ENCODE assay signal across 1 cellular context in the genomic region with DNA sequence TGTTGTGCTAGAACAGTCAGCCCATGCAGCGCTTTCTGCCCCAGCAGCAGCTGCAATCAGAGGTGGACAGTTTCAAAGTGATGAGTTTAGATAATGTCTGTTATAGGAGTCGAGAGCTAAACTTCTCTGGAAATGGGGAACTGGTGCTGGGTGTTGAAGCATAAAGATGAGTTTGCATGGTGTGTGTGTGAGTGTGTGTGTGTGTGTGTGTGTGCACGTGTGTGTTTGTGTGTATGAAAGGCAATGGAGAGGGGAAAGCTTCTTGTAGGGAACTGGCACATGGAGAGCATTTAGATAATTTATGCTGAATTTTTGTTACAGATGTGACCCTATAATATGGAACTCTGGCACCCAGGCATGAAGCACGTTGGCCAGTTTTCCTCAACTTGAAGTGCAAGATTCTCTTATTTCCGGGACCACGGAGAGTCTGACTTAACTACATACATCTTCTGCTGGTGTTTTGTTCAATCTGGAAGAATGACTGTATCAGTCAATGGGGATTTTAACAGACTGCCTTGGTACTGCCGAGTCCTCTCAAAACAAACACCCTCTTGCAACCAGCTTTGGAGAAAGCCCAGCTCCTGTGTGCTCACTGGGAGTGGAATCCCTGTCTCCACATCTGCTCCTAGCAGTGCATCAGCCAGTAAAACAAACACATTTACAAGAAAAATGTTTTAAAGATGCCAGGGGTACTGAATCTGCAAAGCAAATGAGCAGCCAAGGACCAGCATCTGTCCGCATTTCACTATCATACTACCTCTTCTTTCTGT.
A peak's percentile ranks its signal among the peaks of the same experiment; 100 is the strongest.
TF ChIP-seq lines count a peak whose summit lies in the region.

No MANE protein-coding gene starts in this region.

TF ChIP-seq in HepG2, 621 proteins besides CTCF, POLR2A, EP300 and RAD21:
- TF ChIP-seq MNT (IDR thresholded peaks at IDR 0.05): peak; percentile 51; the same call in 1 of the 2 replicates
- TF ChIP-seq AKAP8 (CRISPR knock-in tag; IDR thresholded peaks at IDR 0.05): no peak
- TF ChIP-seq, protein P1, sequence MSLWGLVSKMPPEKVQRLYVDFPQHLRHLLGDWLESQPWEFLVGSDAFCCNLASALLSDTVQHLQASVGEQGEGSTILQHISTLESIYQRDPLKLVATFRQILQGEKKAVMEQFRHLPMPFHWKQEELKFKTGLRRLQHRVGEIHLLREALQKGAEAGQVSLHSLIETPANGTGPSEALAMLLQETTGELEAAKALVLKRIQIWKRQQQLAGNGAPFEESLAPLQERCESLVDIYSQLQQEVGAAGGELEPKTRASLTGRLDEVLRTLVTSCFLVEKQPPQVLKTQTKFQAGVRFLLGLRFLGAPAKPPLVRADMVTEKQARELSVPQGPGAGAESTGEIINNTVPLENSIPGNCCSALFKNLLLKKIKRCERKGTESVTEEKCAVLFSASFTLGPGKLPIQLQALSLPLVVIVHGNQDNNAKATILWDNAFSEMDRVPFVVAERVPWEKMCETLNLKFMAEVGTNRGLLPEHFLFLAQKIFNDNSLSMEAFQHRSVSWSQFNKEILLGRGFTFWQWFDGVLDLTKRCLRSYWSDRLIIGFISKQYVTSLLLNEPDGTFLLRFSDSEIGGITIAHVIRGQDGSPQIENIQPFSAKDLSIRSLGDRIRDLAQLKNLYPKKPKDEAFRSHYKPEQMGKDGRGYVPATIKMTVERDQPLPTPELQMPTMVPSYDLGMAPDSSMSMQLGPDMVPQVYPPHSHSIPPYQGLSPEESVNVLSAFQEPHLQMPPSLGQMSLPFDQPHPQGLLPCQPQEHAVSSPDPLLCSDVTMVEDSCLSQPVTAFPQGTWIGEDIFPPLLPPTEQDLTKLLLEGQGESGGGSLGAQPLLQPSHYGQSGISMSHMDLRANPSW (CRISPR knock-in tag; IDR thresholded peaks at IDR 0.05; ENCODE audit: borderline replicate concordance): no peak
